Comparison of ENCODE assay signal across 8 cellular contexts in the genomic region with DNA sequence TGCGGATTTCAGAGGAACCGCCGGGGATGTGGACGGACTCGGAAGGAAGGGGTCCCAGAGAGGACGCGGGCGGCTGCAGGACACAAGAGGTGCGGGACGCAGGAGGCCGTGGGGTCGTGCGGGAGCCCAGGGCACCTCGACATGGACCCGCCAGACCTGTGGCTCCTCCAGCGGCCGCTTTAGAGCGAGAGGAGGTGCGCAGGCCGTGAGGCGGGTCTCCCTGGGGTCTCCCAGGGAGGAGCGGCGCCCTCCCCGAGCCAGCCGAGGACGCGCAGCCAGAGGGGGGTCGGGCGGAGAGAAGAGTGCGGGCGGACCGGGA. TPM values are rescaled to one million over a fixed set of nuclear protein-coding genes. Genes with fewer than 3 reads are reported as not detected.
DNase-seq lines count a peak whose midpoint lies in the region; ATAC-seq, FAIRE-seq and TF ChIP-seq lines count a peak whose summit lies in the region.

No MANE protein-coding gene starts in this region.

- no peaks in the 10 kb centered on the region for H3K79me2 ChIP-seq in hepatocyte

- H3K27ac Mint-ChIP-seq in activated T-helper 17 cell treated with anti-CD3 and anti-CD28 coated beads, Interleukin-2, amount 50 U/mL, for 72 hours, result peak overlapping the region; percentile 93

- H3K9me3 ChIP-seq in hepatocyte (ENCODE audit: low read depth), result no peaks in the 10 kb centered on the region
- H3K9me3 ChIP-seq in spleen, result no peaks in the 10 kb centered on the region

- intact Hi-C loops in spleen (cut with DNase I; ENCODE audit: low total_unique reads), result no loop called here

- peak overlapping the region; percentile 92 for H3K4me3 Mint-ChIP-seq in activated T-helper 17 cell treated with anti-CD3 and anti-CD28 coated beads, Interleukin-2, amount 50 U/mL, for 72 hours

- peak; percentile 12 for ATAC-seq in GM18502 (IDR thresholded peaks at IDR 0.05; ENCODE audit: poor library complexity, unreplicated experiment)
- peak; percentile 8 for ATAC-seq in HG02885 (IDR thresholded peaks at IDR 0.05; ENCODE audit: poor library complexity, unreplicated experiment)
- ATAC-seq in activated T-helper 17 cell treated with anti-CD3 and anti-CD28 coated beads, Interleukin-2, amount 50 U/mL, for 72 hours (replicated peaks), result no peak

- H3K9me2 ChIP-seq in hepatocyte (replicated peaks; ENCODE audit: insufficient read depth), result no peaks in the 10 kb centered on the region

- H3K4me3 ChIP-seq in hepatocyte (peak overlapping the region; percentile 80), spleen (peak overlapping the region; percentile 37 to 88 (median 80))

- TF ChIP-seq CTCF in hepatocyte (IDR thresholded peaks at IDR 0.05; ENCODE audit: poor library complexity) (no peak), spleen (IDR thresholded peaks at IDR 0.05 in 8 of 11, conservative IDR thresholded peaks at IDR 0.05 in 3 of 11) (no peak), D721Med (IDR thresholded peaks at IDR 0.05; ENCODE audit: insufficient read depth, missing control alignments) (no peak)

- no peaks in the 10 kb centered on the region for H4K20me1 ChIP-seq in hepatocyte (ENCODE audit: insufficient read depth, poor library complexity, severe bottlenecking)

- H3K4me2 ChIP-seq in hepatocyte, result peak overlapping the region; percentile 89

- H3K27me3 Mint-ChIP-seq in activated T-helper 17 cell treated with anti-CD3 and anti-CD28 coated beads, Interleukin-2, amount 50 U/mL, for 72 hours, result no peaks in the 10 kb centered on the region

- H3K36me3 Mint-ChIP-seq in activated T-helper 17 cell treated with anti-CD3 and anti-CD28 coated beads, Interleukin-2, amount 50 U/mL, for 72 hours (ENCODE audit: low read depth), result no peaks in the 10 kb centered on the region

- H3K36me3 ChIP-seq in hepatocyte (replicated peaks; ENCODE audit: insufficient read depth, low read depth), result no peaks in the 10 kb centered on the region
- peaks cover 0 to 13% (median 0%) of the 10 kb centered on the region in 6 donors for H3K36me3 ChIP-seq in spleen

- WGBS in hepatocyte (ENCODE audit: low lambda C conversion rate, missing lambda C conversion rate), result 3% methylated on average over 32 of the region's 32 CpGs
- 0 to 1% (median 0%) methylated on average over 17 to 32 of the region's 32 CpGs for WGBS in spleen, 5 donors

- no peak for DNase-seq in hepatocyte (ENCODE audit: low spot score)
- DNase-seq in spleen, result no peak
- DNase-seq in D721Med (ENCODE audit: insufficient read length, low spot score), result no peak
- DNase-seq in NCI-H774 (lab: John Stamatoyannopoulos, UW), result no peak
- no peak for DNase-seq in CD1c-positive myeloid dendritic cell (ENCODE audit: extremely low spot score)

- H2AFZ ChIP-seq in hepatocyte, result peak overlapping the region; percentile 72

- H3K9me3 Mint-ChIP-seq in activated T-helper 17 cell treated with anti-CD3 and anti-CD28 coated beads, Interleukin-2, amount 50 U/mL, for 72 hours, result no peaks in the 10 kb centered on the region

- FAIRE-seq in D721Med (lab: Jason Lieb, UNC), result no peak

- H3K27ac ChIP-seq in hepatocyte (peak overlapping the region; percentile 90), spleen (peak overlapping the region; percentile 83 to 94 (median 90))

- TF ChIP-seq POLR2A in spleen (IDR thresholded peaks at IDR 0.05), result no peak

- H3K4me1 ChIP-seq in hepatocyte (ENCODE audit: insufficient read depth) (peaks cover 7% of the 10 kb centered on the region), spleen (peaks cover 12 to 39% (median 24%) of the 10 kb centered on the region in 6 donors)

- H3K4me1 Mint-ChIP-seq in activated T-helper 17 cell treated with anti-CD3 and anti-CD28 coated beads, Interleukin-2, amount 50 U/mL, for 72 hours, result peaks cover 16% of the 10 kb centered on the region

- no peaks in the 10 kb centered on the region for H3K27me3 ChIP-seq in hepatocyte
- H3K27me3 ChIP-seq in spleen (replicated peaks in 1 of 7), result no peaks in the 10 kb centered on the region

RNA-seq across cellular contexts. Expression of gene FLYWCH1, which starts 6.8 kb away (rescaled TPM):
- total RNA-seq in activated T-helper 17 cell treated with anti-CD3 and anti-CD28 coated beads, Interleukin-2, amount 50 U/mL, for 72 hours, result 10 to 100 TPM; 52.4 to 61.1 TPM
- total RNA-seq in hepatocyte, result 11.7 and 14.6 TPM in 2 replicates
- 16.9 and 17.1 TPM in 2 replicates for polyA plus RNA-seq in hepatocyte
- total RNA-seq in spleen, result 10 to 100 TPM; 34.8 to 79.3 (median 57.0) TPM
- polyA plus RNA-seq in spleen, result 10 to 100 TPM; 14.0 to 47.0 (median 43.9) TPM

RNA-seq across cellular contexts. Expression of gene FLYWCH2, which starts 21.9 kb away (rescaled TPM):
- 10 to 100 TPM; 13.5 to 14.6 TPM for total RNA-seq in activated T-helper 17 cell treated with anti-CD3 and anti-CD28 coated beads, Interleukin-2, amount 50 U/mL, for 72 hours
- total RNA-seq in hepatocyte (31.6 and 45.1 TPM in 2 replicates), spleen (10 to 100 TPM; 27.5 to 98.6 (median 48.4) TPM)
- polyA plus RNA-seq in hepatocyte (33.1 and 40.0 TPM in 2 replicates), spleen (10 to 100 TPM; 31.6 to 62.6 (median 49.5) TPM)

RNA-seq across cellular contexts. Expression of gene PRSS22, which starts 46.9 kb away (rescaled TPM):
- 1 to 10 TPM in 1 of 2 donors, not detected in 1; 1.9 TPM for total RNA-seq in activated T-helper 17 cell treated with anti-CD3 and anti-CD28 coated beads, Interleukin-2, amount 50 U/mL, for 72 hours
- total RNA-seq in hepatocyte, result 50.0 and 60.2 TPM in 2 replicates
- 66.3 and 100 TPM in 2 replicates for polyA plus RNA-seq in hepatocyte
- under 1 TPM in 1 of 7 donors, not detected in 6; 0.60 TPM for total RNA-seq in spleen
- under 1 TPM in 2 of 3 donors, not detected in 1; 0.19 to 0.33 TPM for polyA plus RNA-seq in spleen

RNA-seq across cellular contexts. Expression of gene KREMEN2, which starts 59.2 kb away (rescaled TPM):
- total RNA-seq in activated T-helper 17 cell treated with anti-CD3 and anti-CD28 coated beads, Interleukin-2, amount 50 U/mL, for 72 hours, result not detected
- total RNA-seq in hepatocyte, result 0.52 and 3.6 TPM in 2 replicates
- polyA plus RNA-seq in hepatocyte, result 4.9 and 5.8 TPM in 2 replicates
- total RNA-seq in spleen, result 1 to 10 TPM in 1 of 7 donors, under 1 TPM in 1, not detected in 5; 0.40 to 1.0 TPM
- 1 to 10 TPM in 1 of 3 donors, under 1 TPM in 2; 0.41 to 1.2 (median 0.42) TPM for polyA plus RNA-seq in spleen

Comparison
In these comparisons a context has a peak if more than half of its experiments do, and no peak if none do; other contexts are left out.
1. RNA of gene PRSS22, which starts 46.9 kb away (total RNA-seq): 50.0 to 60.2 TPM in hepatocyte; 1.9 TPM in activated T-helper 17 cell treated with anti-CD3 and anti-CD28 coated beads, Interleukin-2, amount 50 U/mL, for 72 hours and 0.60 TPM in spleen; every median in the first group is over 10 times any median in the second.